22 cellular contexts compared by ENCODE assay signal in genomic region chr1:246667773-246668172, GRCh38.
"Had no signal": no experiment of that assay in that cellular context is flagged by ENCODE, and none has a peak within 500 bp of the region (broad histone marks: within the 10 kb centered on the region; RNA-seq: fewer than 3 reads in every experiment).

No MANE protein-coding gene starts in this region.

- H3K27ac Mint-ChIP-seq: activated naive CD8-positive, alpha-beta T cell; activated T-helper 1 cell treated with anti-CD3 and anti-CD28 coated beads, Interleukin-12 subunit alpha, Interleukin-12 subunit beta, Interleukin-2, Interleukin-4 antibody, amounts not matched to agents 30 ng/mL and 10 ng/mL and 1 ng/mL, durations not matched to agents 14 hours and 24 hours and 36 hours; T-helper 1 cell treated with Interleukin-12 subunit alpha and Interleukin-12 subunit beta and Interleukin-4 antibody, amounts not matched to agents 30 μg/mL and 1 μg/mL, for 36 hours had no signal

- H3K27me3 ChIP-seq: brain microvascular endothelial cell, Peyer's patch had no signal

- H3K9me3 ChIP-seq: Peyer's patch had no signal

- H3K4me3 ChIP-seq: Peyer's patch had no signal

- H3K9me3 Mint-ChIP-seq: activated T-helper 1 cell treated with anti-CD3 and anti-CD28 coated beads, Interleukin-12 subunit alpha, Interleukin-12 subunit beta, Interleukin-2, Interleukin-4 antibody, amounts not matched to agents 30 ng/mL and 10 ng/mL and 1 ng/mL, durations not matched to agents 14 hours and 24 hours and 36 hours; T-helper 1 cell treated with Interleukin-12 subunit alpha and Interleukin-12 subunit beta and Interleukin-4 antibody, amounts not matched to agents 30 μg/mL and 1 μg/mL, for 36 hours had no signal

- H3K4me1 ChIP-seq: Peyer's patch had no signal

- H3K4me3 Mint-ChIP-seq: activated naive CD8-positive, alpha-beta T cell; activated T-helper 1 cell treated with anti-CD3 and anti-CD28 coated beads, Interleukin-12 subunit alpha, Interleukin-12 subunit beta, Interleukin-2, Interleukin-4 antibody, amounts not matched to agents 30 ng/mL and 10 ng/mL and 1 ng/mL, durations not matched to agents 14 hours and 24 hours and 36 hours; T-helper 1 cell treated with Interleukin-12 subunit alpha and Interleukin-12 subunit beta and Interleukin-4 antibody, amounts not matched to agents 30 μg/mL and 1 μg/mL, for 36 hours had no signal

- H3K27ac ChIP-seq: brain microvascular endothelial cell, Peyer's patch, RWPE1 had no signal

- H3K27me3 Mint-ChIP-seq: activated naive CD8-positive, alpha-beta T cell had no signal

- DNase-seq: activated CD4-positive, alpha-beta T cell treated with anti-CD3 and anti-CD28 coated beads for 48 hours; activated CD4-positive, alpha-beta T cell treated with anti-CD3 and anti-CD28 coated beads, Interleukin-2, amount 50 U/mL, for 4 hours; activated CD4-positive, CD25-positive, alpha-beta regulatory T cell treated with anti-CD3 and anti-CD28 coated beads, Interleukin-2, amount 50 U/mL, for 72 hours; activated CD8-positive, alpha-beta memory T cell treated with anti-CD3 and anti-CD28 coated beads, Interleukin-2, amount 50 U/mL, for 4 hours; activated effector memory CD4-positive, alpha-beta T cell treated with Interleukin-2 at 50 U/mL for 16 hours; activated naive CD4-positive, alpha-beta T cell; amygdala; brain microvascular endothelial cell; cerebellar nuclear complex; Karpas-422; MM.1S; NCI-H1105 treated with DMSO at 0.1 percent for 48 hours; NCI-H1436 treated with DMSO at 0.1 percent for 48 hours; NCI-H187; NCI-H2081; NCI-H510A treated with DMSO at 0.1 percent for 48 hours; Peyer's patch; SHP77 treated with DMSO at 0.1 percent for 48 hours had no signal
